In genomic region chr16:75019007-75019406, GRCh38 we compare ENCODE assay signal across 1 cellular context.
TF ChIP-seq lines count a peak whose summit lies in the region.

No MANE protein-coding gene starts in this region.

TF ChIP-seq in K562, 482 proteins besides CTCF, POLR2A, EP300 and RAD21:
- TF ChIP-seq CAMTA2 (CRISPR knock-in tag; conservative IDR thresholded peaks at IDR 0.05) = no peak
- TF ChIP-seq, protein P1, sequence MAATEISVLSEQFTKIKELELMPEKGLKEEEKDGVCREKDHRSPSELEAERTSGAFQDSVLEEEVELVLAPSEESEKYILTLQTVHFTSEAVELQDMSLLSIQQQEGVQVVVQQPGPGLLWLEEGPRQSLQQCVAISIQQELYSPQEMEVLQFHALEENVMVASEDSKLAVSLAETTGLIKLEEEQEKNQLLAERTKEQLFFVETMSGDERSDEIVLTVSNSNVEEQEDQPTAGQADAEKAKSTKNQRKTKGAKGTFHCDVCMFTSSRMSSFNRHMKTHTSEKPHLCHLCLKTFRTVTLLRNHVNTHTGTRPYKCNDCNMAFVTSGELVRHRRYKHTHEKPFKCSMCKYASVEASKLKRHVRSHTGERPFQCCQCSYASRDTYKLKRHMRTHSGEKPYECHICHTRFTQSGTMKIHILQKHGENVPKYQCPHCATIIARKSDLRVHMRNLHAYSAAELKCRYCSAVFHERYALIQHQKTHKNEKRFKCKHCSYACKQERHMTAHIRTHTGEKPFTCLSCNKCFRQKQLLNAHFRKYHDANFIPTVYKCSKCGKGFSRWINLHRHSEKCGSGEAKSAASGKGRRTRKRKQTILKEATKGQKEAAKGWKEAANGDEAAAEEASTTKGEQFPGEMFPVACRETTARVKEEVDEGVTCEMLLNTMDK (IDR thresholded peaks at IDR 0.05; ENCODE audit: borderline replicate concordance, insufficient read depth, low read depth, low read length, poor library complexity, severe bottlenecking) = no peak
- TF ChIP-seq SIRT6 (IDR thresholded peaks at IDR 0.05; ENCODE audit: low read depth, low read length) = no peak
- no peak for TF ChIP-seq ZNF431 (CRISPR knock-in tag; IDR thresholded peaks at IDR 0.05)
- TF ChIP-seq KLF10 (CRISPR knock-in tag; IDR thresholded peaks at IDR 0.05) = no peak
- TF ChIP-seq ZNF121 (CRISPR knock-in tag; conservative IDR thresholded peaks at IDR 0.05) = no peak
- TF ChIP-seq FOXA3 (CRISPR knock-in tag; conservative IDR thresholded peaks at IDR 0.05 in 1 of 2, IDR thresholded peaks at IDR 0.05 in 1 of 2) = no peak
- TF ChIP-seq SMARCA4 (IDR thresholded peaks at IDR 0.05) = no peak
- no peak for TF ChIP-seq TEAD2 (tag; IDR thresholded peaks at IDR 0.05)
- no peak for TF ChIP-seq RFX7 (CRISPR knock-in tag; IDR thresholded peaks at IDR 0.05)
- no peak for TF ChIP-seq NCOA6 (IDR thresholded peaks at IDR 0.05)
